In the genomic region with DNA sequence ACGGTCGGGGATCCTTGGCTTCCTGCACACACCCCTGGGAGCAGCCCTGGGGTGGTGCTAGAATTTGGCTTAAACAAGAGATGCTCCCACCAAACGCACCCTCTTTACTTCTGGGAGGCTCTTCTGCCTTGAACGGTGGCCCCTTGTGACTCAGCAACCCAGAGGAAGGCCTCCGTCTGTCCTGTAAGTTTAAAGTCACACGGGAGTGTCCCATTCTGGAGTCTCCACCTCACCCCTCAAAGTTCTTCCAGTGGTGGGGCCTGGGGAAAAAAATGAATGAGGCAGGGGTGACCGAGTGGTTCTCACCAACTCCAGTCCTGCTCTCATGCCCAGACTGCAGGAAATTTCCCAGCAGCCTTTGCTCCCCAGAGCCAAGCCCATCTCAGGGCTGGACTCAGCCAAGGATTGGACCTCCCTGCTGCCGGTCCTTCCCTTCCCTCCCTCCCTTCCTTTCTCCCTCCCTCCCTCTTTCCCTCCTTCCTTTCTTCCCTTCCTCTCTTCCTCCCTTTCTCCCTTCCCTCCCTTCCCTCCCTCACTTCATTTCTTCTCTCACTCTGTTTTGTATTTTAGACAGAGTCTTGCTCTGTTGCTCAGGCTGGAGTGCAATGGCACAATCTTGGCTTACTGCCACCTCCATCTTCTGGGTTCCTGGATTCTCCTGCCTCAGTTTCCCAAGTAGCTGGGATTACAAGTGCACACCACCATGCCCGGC, we compare ENCODE assay signal across 1 cellular context.
A peak's percentile ranks its signal among the peaks of the same experiment; 100 is the strongest.
TF ChIP-seq lines count a peak whose summit lies in the region.

No MANE protein-coding gene starts in this region.

TF ChIP-seq in HepG2, 621 proteins besides CTCF, POLR2A, EP300 and RAD21 (continued from another document):
- TF ChIP-seq, protein P1, sequence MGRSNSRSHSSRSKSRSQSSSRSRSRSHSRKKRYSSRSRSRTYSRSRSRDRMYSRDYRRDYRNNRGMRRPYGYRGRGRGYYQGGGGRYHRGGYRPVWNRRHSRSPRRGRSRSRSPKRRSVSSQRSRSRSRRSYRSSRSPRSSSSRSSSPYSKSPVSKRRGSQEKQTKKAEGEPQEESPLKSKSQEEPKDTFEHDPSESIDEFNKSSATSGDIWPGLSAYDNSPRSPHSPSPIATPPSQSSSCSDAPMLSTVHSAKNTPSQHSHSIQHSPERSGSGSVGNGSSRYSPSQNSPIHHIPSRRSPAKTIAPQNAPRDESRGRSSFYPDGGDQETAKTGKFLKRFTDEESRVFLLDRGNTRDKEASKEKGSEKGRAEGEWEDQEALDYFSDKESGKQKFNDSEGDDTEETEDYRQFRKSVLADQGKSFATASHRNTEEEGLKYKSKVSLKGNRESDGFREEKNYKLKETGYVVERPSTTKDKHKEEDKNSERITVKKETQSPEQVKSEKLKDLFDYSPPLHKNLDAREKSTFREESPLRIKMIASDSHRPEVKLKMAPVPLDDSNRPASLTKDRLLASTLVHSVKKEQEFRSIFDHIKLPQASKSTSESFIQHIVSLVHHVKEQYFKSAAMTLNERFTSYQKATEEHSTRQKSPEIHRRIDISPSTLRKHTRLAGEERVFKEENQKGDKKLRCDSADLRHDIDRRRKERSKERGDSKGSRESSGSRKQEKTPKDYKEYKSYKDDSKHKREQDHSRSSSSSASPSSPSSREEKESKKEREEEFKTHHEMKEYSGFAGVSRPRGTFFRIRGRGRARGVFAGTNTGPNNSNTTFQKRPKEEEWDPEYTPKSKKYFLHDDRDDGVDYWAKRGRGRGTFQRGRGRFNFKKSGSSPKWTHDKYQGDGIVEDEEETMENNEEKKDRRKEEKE (IDR thresholded peaks at IDR 0.05) = no peak
- TF ChIP-seq GABPA (IDR thresholded peaks at IDR 0.05; ENCODE audit: low read depth, low read length) (0 out of 2 replicates have a peak, but pooled peaks have one; percentile 23), GABPA (CRISPR knock-in tag; IDR thresholded peaks at IDR 0.05; ENCODE audit: low read depth) (peak; percentile 62), NCOA5 (CRISPR knock-in tag; IDR thresholded peaks at IDR 0.05) (no peak), ZFP37 (CRISPR knock-in tag; IDR thresholded peaks at IDR 0.05; ENCODE audit: borderline replicate concordance) (no peak), KMT2B (CRISPR knock-in tag; IDR thresholded peaks at IDR 0.05) (no peak), ZFP90 (CRISPR knock-in tag; IDR thresholded peaks at IDR 0.05; ENCODE audit: borderline replicate concordance) (no peak), MIER2 (CRISPR knock-in tag; IDR thresholded peaks at IDR 0.05) (no peak), MEF2D (CRISPR knock-in tag; IDR thresholded peaks at IDR 0.05) (no peak), ZNF674 (CRISPR knock-in tag; IDR thresholded peaks at IDR 0.05; ENCODE audit: low read depth) (no peak), GABPB1 (CRISPR knock-in tag; IDR thresholded peaks at IDR 0.05) (peak; percentile 47; the same call in 1 of the 2 replicates), EHMT2 (IDR thresholded peaks at IDR 0.05; ENCODE audit: borderline replicate concordance, low read depth, low read length) (no peak), YY1 (IDR thresholded peaks at IDR 0.05; ENCODE audit: insufficient read depth, insufficient replicate concordance, low read depth, low read length) (no peak)
- TF ChIP-seq, protein P2, sequence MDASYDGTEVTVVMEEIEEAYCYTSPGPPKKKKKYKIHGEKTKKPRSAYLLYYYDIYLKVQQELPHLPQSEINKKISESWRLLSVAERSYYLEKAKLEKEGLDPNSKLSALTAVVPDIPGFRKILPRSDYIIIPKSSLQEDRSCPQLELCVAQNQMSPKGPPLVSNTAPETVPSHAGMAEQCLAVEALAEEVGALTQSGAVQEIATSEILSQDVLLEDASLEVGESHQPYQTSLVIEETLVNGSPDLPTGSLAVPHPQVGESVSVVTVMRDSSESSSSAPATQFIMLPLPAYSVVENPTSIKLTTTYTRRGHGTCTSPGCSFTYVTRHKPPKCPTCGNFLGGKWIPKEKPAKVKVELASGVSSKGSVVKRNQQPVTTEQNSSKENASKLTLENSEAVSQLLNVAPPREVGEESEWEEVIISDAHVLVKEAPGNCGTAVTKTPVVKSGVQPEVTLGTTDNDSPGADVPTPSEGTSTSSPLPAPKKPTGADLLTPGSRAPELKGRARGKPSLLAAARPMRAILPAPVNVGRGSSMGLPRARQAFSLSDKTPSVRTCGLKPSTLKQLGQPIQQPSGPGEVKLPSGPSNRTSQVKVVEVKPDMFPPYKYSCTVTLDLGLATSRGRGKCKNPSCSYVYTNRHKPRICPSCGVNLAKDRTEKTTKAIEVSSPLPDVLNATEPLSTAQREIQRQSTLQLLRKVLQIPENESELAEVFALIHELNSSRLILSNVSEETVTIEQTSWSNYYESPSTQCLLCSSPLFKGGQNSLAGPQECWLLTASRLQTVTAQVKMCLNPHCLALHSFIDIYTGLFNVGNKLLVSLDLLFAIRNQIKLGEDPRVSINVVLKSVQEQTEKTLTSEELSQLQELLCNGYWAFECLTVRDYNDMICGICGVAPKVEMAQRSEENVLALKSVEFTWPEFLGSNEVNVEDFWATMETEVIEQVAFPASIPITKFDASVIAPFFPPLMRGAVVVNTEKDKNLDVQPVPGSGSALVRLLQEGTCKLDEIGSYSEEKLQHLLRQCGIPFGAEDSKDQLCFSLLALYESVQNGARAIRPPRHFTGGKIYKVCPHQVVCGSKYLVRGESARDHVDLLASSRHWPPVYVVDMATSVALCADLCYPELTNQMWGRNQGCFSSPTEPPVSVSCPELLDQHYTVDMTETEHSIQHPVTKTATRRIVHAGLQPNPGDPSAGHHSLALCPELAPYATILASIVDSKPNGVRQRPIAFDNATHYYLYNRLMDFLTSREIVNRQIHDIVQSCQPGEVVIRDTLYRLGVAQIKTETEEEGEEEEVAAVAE (CRISPR knock-in tag; IDR thresholded peaks at IDR 0.05; ENCODE audit: borderline replicate concordance) = no peak
TF ChIP-seq in HepG2: peak in this region for 14.
